Comparison of ENCODE assay signal across 7 cellular contexts in the genomic region with DNA sequence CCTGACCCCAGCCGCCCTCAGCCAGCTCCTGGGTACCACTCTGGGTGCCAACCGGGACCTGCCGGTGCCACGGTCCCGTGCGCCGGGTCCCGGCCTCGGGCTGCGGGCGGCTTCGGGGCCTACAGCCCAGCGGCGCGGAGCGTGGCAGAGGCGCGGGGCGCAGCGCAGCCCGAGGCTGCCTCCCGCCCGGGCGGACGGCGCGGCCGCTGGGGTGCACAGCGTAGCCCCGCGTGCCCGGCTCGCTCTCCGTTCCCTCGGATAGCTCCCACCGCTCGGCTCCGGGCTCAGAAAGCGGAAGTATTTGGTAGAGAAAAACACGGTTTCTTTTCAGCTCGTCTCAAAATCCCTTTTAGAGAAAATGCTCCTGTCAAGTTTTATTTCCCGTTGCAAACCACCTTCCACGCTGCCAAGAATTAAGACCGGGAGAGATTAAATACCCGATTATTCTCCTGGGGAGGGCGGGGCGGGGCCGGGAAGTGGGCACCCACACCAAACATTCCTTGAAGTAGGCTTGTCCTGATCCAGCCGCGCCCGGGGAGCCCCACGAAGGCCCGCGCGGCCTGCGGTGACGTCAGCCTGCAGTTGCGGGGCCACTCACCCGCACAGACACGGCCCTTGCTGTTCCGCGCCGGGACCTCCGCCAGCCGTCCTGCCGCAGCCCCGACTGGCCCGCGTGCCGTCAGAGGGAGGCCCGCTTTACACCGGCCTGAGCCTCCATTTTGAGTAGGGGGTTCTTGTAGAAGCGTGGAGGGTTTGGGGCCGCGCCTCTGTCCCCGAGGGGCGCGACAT. TPM values are rescaled to one million over a fixed set of nuclear protein-coding genes. Genes with fewer than 3 reads are reported as not detected.
A peak's percentile ranks its signal among the peaks of the same experiment; 100 is the strongest.
DNase-seq lines count a peak whose midpoint lies in the region; ATAC-seq and TF ChIP-seq lines count a peak whose summit lies in the region.

No MANE protein-coding gene starts in this region.

- H3K18ac ChIP-seq in IMR-90 (ENCODE audit: low read depth, low read length) = no peak overlapping the region

- WGBS in IMR-90 (ENCODE audit: extremely low coverage in 2 of 2, insufficient read length in 1 of 2), 2 experiments = 8% methylated on average over 22 of the region's 78 CpGs; no CpG with 5 or more reads in 1 of the 2 experiments

- BruUV-seq in IMR-90 (replicated peaks; lab: Mats Ljungman, UMichigan) = no TSS peak

- H3K9me3 Mint-ChIP-seq in activated T-cell treated with anti-CD3 and anti-CD28 coated beads, Interleukin-2, amount 50 U/mL, for 72 hours = no peaks in the 10 kb centered on the region

- peaks cover 89% of the 10 kb centered on the region for H3K27me3 ChIP-seq in IMR-90 (ENCODE audit: control insufficient read depth, insufficient read depth, low read length)
- H3K27me3 ChIP-seq in left lung = peaks cover 100% of the 10 kb centered on the region in 2 donors
- H3K27me3 ChIP-seq in stomach smooth muscle (ENCODE audit: control insufficient read depth in 1 of 2, insufficient read depth in 2 of 2, low read length in 2 of 2) = peaks cover 83 to 95% of the 10 kb centered on the region in 2 donors

- peak overlapping the region; percentile 73 to 75 for H3K4me3 Mint-ChIP-seq in activated T-cell treated with anti-CD3 and anti-CD28 coated beads, Interleukin-2, amount 50 U/mL, for 72 hours

- in situ Hi-C loops in IMR-90 (cut with MboI; ENCODE audit: low sequenced_read_pairs) = loop anchor here (10.0 kb wide), 1 partner anchor 882 kb away; no protein-coding TSS in a partner anchor

- CTCF ChIA-PET in IMR-90 (lab: Yijun Ruan, JAX) = interaction anchor here (0.7 to 1.3 kb wide), 2 partner anchors 13 to 582 kb away, joined by 3 read pairs; no protein-coding TSS in a partner anchor

- no peak for TF ChIP-seq POLR2A in IMR-90 (IDR thresholded peaks at IDR 0.05; ENCODE audit: low read depth, low read length)

- H3K14ac ChIP-seq in IMR-90 (replicated peaks; ENCODE audit: low read depth, low read length) = no peak overlapping the region

- peak; percentile 68 for ATAC-seq in IMR-90 (ENCODE audit: low read depth)
- ATAC-seq in activated T-cell treated with anti-CD3 and anti-CD28 coated beads, Interleukin-2, amount 50 U/mL, for 72 hours (replicated peaks in 1 of 2) = peak; percentile 51 to 58
- peak; percentile 57 for ATAC-seq in left lung
- no peak for ATAC-seq in HG02763 (IDR thresholded peaks at IDR 0.05; ENCODE audit: unreplicated experiment)
- ATAC-seq in GM18907 (IDR thresholded peaks at IDR 0.05; ENCODE audit: unreplicated experiment) = no peak

- H3K27ac ChIP-seq in IMR-90 (ENCODE audit: insufficient read depth, low read length) (no peak overlapping the region), left lung (no peak overlapping the region), stomach smooth muscle (ENCODE audit: low read length) (no peak overlapping the region)

- H3K4me3 ChIP-seq in IMR-90 (ENCODE audit: insufficient read depth, low read depth, low read length) = 0 out of 2 replicates have a peak overlapping the region, but pooled peaks have one; percentile 4
- peak overlapping the region in 1 of 2 donors; percentile 28 for H3K4me3 ChIP-seq in left lung
- H3K4me3 ChIP-seq in stomach smooth muscle (ENCODE audit: low read length in 2 of 2) = peak overlapping the region; percentile 17 to 54

- no peaks in the 10 kb centered on the region for H3K36me3 ChIP-seq in IMR-90 (ENCODE audit: control insufficient read depth, insufficient read depth, low read length)
- H3K36me3 ChIP-seq in left lung = no peaks in the 10 kb centered on the region
- no peaks in the 10 kb centered on the region for H3K36me3 ChIP-seq in stomach smooth muscle (ENCODE audit: control insufficient read depth in 2 of 2, insufficient read depth in 2 of 2, low read length in 2 of 2)

- no peak for TF ChIP-seq RAD21 in IMR-90 (IDR thresholded peaks at IDR 0.05; ENCODE audit: low read length)

- TF ChIP-seq CTCF in IMR-90 (conservative IDR thresholded peaks at IDR 0.05; ENCODE audit: low read depth, low read length) (no peak), left lung (IDR thresholded peaks at IDR 0.05) (no peak)

- H2BK120ac ChIP-seq in IMR-90 (ENCODE audit: low read depth, low read length) = no peak overlapping the region

- H3K36me3 Mint-ChIP-seq in activated T-cell treated with anti-CD3 and anti-CD28 coated beads, Interleukin-2, amount 50 U/mL, for 72 hours (ENCODE audit: insufficient read depth in 2 of 2) = no peaks in the 10 kb centered on the region

- H2BK5ac ChIP-seq in IMR-90 (ENCODE audit: low read depth, low read length, poor library complexity, severe bottlenecking) = no peak overlapping the region

- no peak overlapping the region for H2BK15ac ChIP-seq in IMR-90 (ENCODE audit: low read depth, low read length)

- peaks cover 36% of the 10 kb centered on the region for H3K4me1 Mint-ChIP-seq in activated T-cell treated with anti-CD3 and anti-CD28 coated beads, Interleukin-2, amount 50 U/mL, for 72 hours (ENCODE audit: low read depth)

- dilution Hi-C loops in IMR-90 (cut with HindIII; ENCODE audit: low sequenced_read_pairs, unreplicated experiment) = no loop called here

- H3K56ac ChIP-seq in IMR-90 (ENCODE audit: extremely low read depth, insufficient read depth, low read length) = no peak overlapping the region

- H3K27me3 Mint-ChIP-seq in activated T-cell treated with anti-CD3 and anti-CD28 coated beads, Interleukin-2, amount 50 U/mL, for 72 hours (ENCODE audit: low read depth) = peaks cover 92% of the 10 kb centered on the region

- H4K8ac ChIP-seq in IMR-90 (ENCODE audit: low read depth in 2 of 2, low read length in 2 of 2) = no peak overlapping the region

- peaks cover 4% of the 10 kb centered on the region; the same call in 1 of the 2 replicates for H4K20me1 ChIP-seq in IMR-90 (ENCODE audit: insufficient read depth, low read length)

- peak overlapping the region; percentile 41; the same call in 1 of the 2 replicates for H3K4me2 ChIP-seq in IMR-90 (ENCODE audit: low read depth, low read length)

- H4K5ac ChIP-seq in IMR-90 (ENCODE audit: low read depth, low read length) = no peak overlapping the region

- peak overlapping the region; percentile 9 for H2AFZ ChIP-seq in IMR-90 (replicated peaks; ENCODE audit: low read length, poor library complexity)

- H2AK5ac ChIP-seq in IMR-90 (ENCODE audit: low read depth, low read length) = no peak overlapping the region

- H3K9me1 ChIP-seq in IMR-90 (ENCODE audit: insufficient read depth, low read length) = no peaks in the 10 kb centered on the region

- H3K27ac Mint-ChIP-seq in activated T-cell treated with anti-CD3 and anti-CD28 coated beads, Interleukin-2, amount 50 U/mL, for 72 hours = no peak overlapping the region

- H3K4ac ChIP-seq in IMR-90 (ENCODE audit: low read depth, low read length) = no peak overlapping the region

- H3K4me1 ChIP-seq in IMR-90 (ENCODE audit: control insufficient read depth, insufficient read depth, low read length) (peaks cover 1% of the 10 kb centered on the region; the same call in 1 of the 2 replicates), left lung (peaks cover 8 to 39% of the 10 kb centered on the region in 2 donors), stomach smooth muscle (ENCODE audit: control insufficient read depth, insufficient read depth, low read length) (peaks cover 23% of the 10 kb centered on the region)

- H3K9ac ChIP-seq in IMR-90 (ENCODE audit: low read depth, low read length) (no peak overlapping the region), stomach smooth muscle (ENCODE audit: low read length in 2 of 2) (no peak overlapping the region)

- no peak overlapping the region for H4K91ac ChIP-seq in IMR-90 (ENCODE audit: insufficient read depth, low read depth, low read length)

- no peak overlapping the region for H2BK20ac ChIP-seq in IMR-90 (ENCODE audit: low read depth, low read length)

- intact Hi-C loops in IMR-90 (cut with micrococcal nuclease) = loop anchor here (10.0 kb wide), 4 partner anchors 552 to 1912 kb away; partner anchors contain the start of gene TAX1BP1
- intact Hi-C loops in left lung (cut with DNase I) = no loop called here

- H3K9me3 ChIP-seq in IMR-90 (ENCODE audit: control insufficient read depth, insufficient read depth, low read length) (peaks cover 12% of the 10 kb centered on the region; the same call in 1 of the 2 replicates), left lung (no peaks in the 10 kb centered on the region), stomach smooth muscle (ENCODE audit: control insufficient read depth in 2 of 2, low read length in 2 of 2) (peaks cover 0 to 1% of the 10 kb centered on the region in 2 donors)

- no peaks in the 10 kb centered on the region for H3K79me1 ChIP-seq in IMR-90 (ENCODE audit: low read depth in 1 of 2, low read length in 2 of 2)

- DNase-seq in IMR-90 = no peak
- no peak for DNase-seq in activated T-cell treated with anti-CD3 and anti-CD28 coated beads, Interleukin-2, amount 50 U/mL, for 72 hours
- peak; percentile 44 to 85 for DNase-seq in left lung
- DNase-seq in T-helper 2 cell = no peak

- POLR2A ChIA-PET in IMR-90 (lab: Charles Lee; ENCODE audit: unreplicated experiment) = no interaction called here

- no peak overlapping the region; the same call in 1 of the 2 replicates for H3K23ac ChIP-seq in IMR-90 (ENCODE audit: low read depth, low read length)

- H2AK9ac ChIP-seq in IMR-90 (replicated peaks; ENCODE audit: low read depth, low read length, poor library complexity) = no peak overlapping the region

RNA-seq across cellular contexts. Expression of gene HOXA13, which starts 7.2 kb away (rescaled TPM):
- total RNA-seq in IMR-90 (2012; rRNA removed) = not detected in 2 replicates
- polyA plus RNA-seq in IMR-90 (2012; rRNA removed) = not detected in 2 replicates
- not detected in 2 replicates for polyA plus RNA-seq in IMR-90 (2012; cell fraction: cytosol; rRNA removed)
- not detected in 2 replicates for polyA plus RNA-seq in IMR-90 (2012; cell fraction: nucleus; rRNA removed; ENCODE audit: low replicate concordance)
- total RNA-seq in activated T-cell treated with anti-CD3 and anti-CD28 coated beads, Interleukin-2, amount 50 U/mL, for 72 hours = not detected
- not detected for total RNA-seq in left lung

RNA-seq across cellular contexts. Expression of gene HOXA11, which starts 7.7 kb away (rescaled TPM):
- total RNA-seq in IMR-90 (2012; rRNA removed) = not detected in 2 replicates
- polyA plus RNA-seq in IMR-90 (2012; rRNA removed) = 0.04 and 0.05 TPM in 2 replicates
- polyA plus RNA-seq in IMR-90 (2012; cell fraction: cytosol; rRNA removed) = 0.05 TPM in 1 of 2 replicates, not detected in the other
- polyA plus RNA-seq in IMR-90 (2012; cell fraction: nucleus; rRNA removed; ENCODE audit: low replicate concordance) = 0.04 TPM in 1 of 2 replicates, not detected in the other
- total RNA-seq in activated T-cell treated with anti-CD3 and anti-CD28 coated beads, Interleukin-2, amount 50 U/mL, for 72 hours = under 1 TPM; 0.09 to 0.14 TPM
- total RNA-seq in left lung = under 1 TPM in 1 of 2 donors, not detected in 1; 0.10 TPM

RNA-seq across cellular contexts. Expression of gene HOXA10, which starts 18.6 kb away (rescaled TPM):
- total RNA-seq in IMR-90 (2012; rRNA removed) (0.18 and 0.28 TPM in 2 replicates), left lung (under 1 TPM; 0.42 to 0.55 TPM)
- polyA plus RNA-seq in IMR-90 (2012; rRNA removed) = 0.10 TPM in 2 replicates
- 0.05 and 0.30 TPM in 2 replicates for polyA plus RNA-seq in IMR-90 (2012; cell fraction: cytosol; rRNA removed)
- polyA plus RNA-seq in IMR-90 (2012; cell fraction: nucleus; rRNA removed; ENCODE audit: low replicate concordance) = 0.04 and 0.19 TPM in 2 replicates
- total RNA-seq in activated T-cell treated with anti-CD3 and anti-CD28 coated beads, Interleukin-2, amount 50 U/mL, for 72 hours = under 1 TPM; 0.19 to 0.26 TPM

RNA-seq across cellular contexts. Expression of gene HOXA9, which starts 27.4 kb away (rescaled TPM):
- total RNA-seq in IMR-90 (2012; rRNA removed) (0.18 and 0.28 TPM in 2 replicates), left lung (1 to 10 TPM in 1 of 2 donors, under 1 TPM in 1; 0.73 to 1.4 TPM)
- polyA plus RNA-seq in IMR-90 (2012; rRNA removed) = 0.32 and 0.59 TPM in 2 replicates
- polyA plus RNA-seq in IMR-90 (2012; cell fraction: cytosol; rRNA removed) = 0.10 and 0.26 TPM in 2 replicates
- 0.59 and 0.63 TPM in 2 replicates for polyA plus RNA-seq in IMR-90 (2012; cell fraction: nucleus; rRNA removed; ENCODE audit: low replicate concordance)
- not detected for total RNA-seq in activated T-cell treated with anti-CD3 and anti-CD28 coated beads, Interleukin-2, amount 50 U/mL, for 72 hours

RNA-seq across cellular contexts. Expression of gene HOXA7, which starts 36.3 kb away (rescaled TPM):
- total RNA-seq in IMR-90 (2012; rRNA removed) (under 0.01 and 0.18 TPM in 2 replicates), left lung (1 to 10 TPM; 1.3 to 2.2 TPM)
- polyA plus RNA-seq in IMR-90 (2012; rRNA removed) = 1.7 TPM in 2 replicates
- polyA plus RNA-seq in IMR-90 (2012; cell fraction: cytosol; rRNA removed) = 2.0 and 2.2 TPM in 2 replicates
- polyA plus RNA-seq in IMR-90 (2012; cell fraction: nucleus; rRNA removed; ENCODE audit: low replicate concordance) = 0.51 and 0.71 TPM in 2 replicates
- total RNA-seq in activated T-cell treated with anti-CD3 and anti-CD28 coated beads, Interleukin-2, amount 50 U/mL, for 72 hours = not detected

Comparison
In these comparisons a context has a peak if more than half of its experiments do, and no peak if none do; other contexts are left out.
1. ATAC-seq: peak in IMR-90 (single experiment), activated T-cell treated with anti-CD3 and anti-CD28 coated beads, Interleukin-2, amount 50 U/mL, for 72 hours (2 of 2) and left lung (single experiment); none in HG02763 (single experiment) and GM18907 (single experiment).
2. DNase-seq: peak in left lung (2 of 2); none in IMR-90 (single experiment), activated T-cell treated with anti-CD3 and anti-CD28 coated beads, Interleukin-2, amount 50 U/mL, for 72 hours (0 of 2) and T-helper 2 cell (0 of 5).